8 cellular contexts compared by ENCODE assay signal in the genomic region with DNA sequence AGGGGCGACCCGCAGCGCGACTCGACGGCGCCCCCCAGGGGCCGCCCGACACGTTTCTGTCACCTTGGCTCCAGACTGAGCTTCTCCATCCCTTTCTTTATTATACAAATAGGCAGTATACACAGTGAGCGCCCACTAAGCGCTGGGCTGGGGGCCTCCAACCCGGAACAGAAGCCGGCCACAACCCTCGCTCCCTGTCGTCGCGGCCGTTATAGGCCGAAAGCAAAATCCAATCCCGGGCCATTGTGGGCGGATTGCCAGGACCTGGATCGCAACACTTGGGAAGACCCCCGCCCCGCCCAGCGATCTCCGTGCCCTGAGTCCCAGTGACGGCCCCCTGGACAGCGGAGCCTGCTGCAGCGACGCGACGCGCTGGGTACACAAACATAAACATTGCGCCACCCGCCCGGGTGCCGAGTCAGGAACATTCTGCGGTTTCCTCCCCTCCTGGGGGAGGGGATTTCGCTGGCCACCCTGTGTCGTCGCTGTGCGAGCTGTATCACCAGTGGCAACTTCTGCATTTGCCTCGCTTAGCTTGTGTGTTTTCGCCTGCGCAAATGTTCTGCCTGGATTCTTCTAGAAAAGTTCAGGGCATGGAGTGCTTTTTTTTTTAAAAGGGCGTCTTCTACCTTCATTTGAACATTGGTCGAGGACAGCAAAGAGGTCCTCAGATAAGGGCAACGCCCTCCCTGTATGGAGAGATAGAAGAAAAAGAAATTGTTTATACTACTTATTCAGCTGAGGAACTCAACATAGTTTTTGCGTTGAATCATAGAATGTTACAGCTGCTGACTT. TPM values are rescaled to one million over a fixed set of nuclear protein-coding genes. Genes with fewer than 3 reads are reported as not detected.
A peak's percentile ranks its signal among the peaks of the same experiment; 100 is the strongest.
DNase-seq lines count a peak whose midpoint lies in the region; ATAC-seq and TF ChIP-seq lines count a peak whose summit lies in the region.

No MANE protein-coding gene starts in this region.

- DNase-seq in AG20443 (ENCODE audit: low spot score) (peak; percentile 80), HS-27A (ENCODE audit: low read depth) (peak; percentile 79), RKO (ENCODE audit: low spot score) (peak; percentile 73), fibroblast of mammary gland (ENCODE audit: low read depth) (peak; percentile 96), natural killer cell (peak; percentile 89)
- DNase-seq in activated T-helper 1 cell treated with anti-CD3 and anti-CD28 coated beads, Interleukin-12 subunit alpha, Interleukin-12 subunit beta, Interleukin-2, Interleukin-4 antibody, amounts not matched to agents 30 ng/mL and 10 ng/mL and 1 ng/mL, durations not matched to agents 14 hours and 24 hours and 36 hours (ENCODE audit: low spot score): peak; percentile 79
- peak; percentile 78 to 92 (median 86) for DNase-seq in stimulated activated naive CD4-positive, alpha-beta T cell (lab: John Stamatoyannopoulos, UW)

- H3K4me3 Mint-ChIP-seq in activated T-helper 1 cell treated with anti-CD3 and anti-CD28 coated beads, Interleukin-12 subunit alpha, Interleukin-12 subunit beta, Interleukin-2, Interleukin-4 antibody, amounts not matched to agents 30 ng/mL and 10 ng/mL and 1 ng/mL, durations not matched to agents 14 hours and 24 hours and 36 hours: peak overlapping the region; percentile 87
- H3K4me3 Mint-ChIP-seq in natural killer cell: peak overlapping the region; percentile 96

- H3K4me3 ChIP-seq in fibroblast of mammary gland (ENCODE audit: control insufficient read depth, low read depth, low read length): peak overlapping the region; percentile 39

- H3K27ac Mint-ChIP-seq in activated T-helper 1 cell treated with anti-CD3 and anti-CD28 coated beads, Interleukin-12 subunit alpha, Interleukin-12 subunit beta, Interleukin-2, Interleukin-4 antibody, amounts not matched to agents 30 ng/mL and 10 ng/mL and 1 ng/mL, durations not matched to agents 14 hours and 24 hours and 36 hours: peak overlapping the region; percentile 98
- peak overlapping the region; percentile 98 to 99 for H3K27ac Mint-ChIP-seq in natural killer cell

- TF ChIP-seq CTCF in fibroblast of mammary gland (conservative IDR thresholded peaks at IDR 0.05; ENCODE audit: control insufficient read depth, insufficient read depth, low read depth, low read length): peak; percentile 58
- TF ChIP-seq CTCF in natural killer cell (IDR thresholded peaks at IDR 0.05): peak; percentile 87

- intact Hi-C loops in activated T-helper 1 cell treated with anti-CD3 and anti-CD28 coated beads, Interleukin-12 subunit alpha, Interleukin-12 subunit beta, Interleukin-2, Interleukin-4 antibody, amounts not matched to agents 30 ng/mL and 10 ng/mL and 1 ng/mL, durations not matched to agents 14 hours and 24 hours and 36 hours (cut with micrococcal nuclease): loop anchor here (1.0 to 10.0 kb wide), 4 partner anchors 35 to 1112 kb away; partner anchors contain the start of gene CPEB4
- intact Hi-C loops in natural killer cell (cut with micrococcal nuclease): loop anchor here (1.0 to 2.0 kb wide), 6 partner anchors 35 to 284 kb away; partner anchors contain the start of gene CREBRF

- H3K9me3 Mint-ChIP-seq in activated T-helper 1 cell treated with anti-CD3 and anti-CD28 coated beads, Interleukin-12 subunit alpha, Interleukin-12 subunit beta, Interleukin-2, Interleukin-4 antibody, amounts not matched to agents 30 ng/mL and 10 ng/mL and 1 ng/mL, durations not matched to agents 14 hours and 24 hours and 36 hours: no peaks in the 10 kb centered on the region
- H3K9me3 Mint-ChIP-seq in natural killer cell: no peaks in the 10 kb centered on the region

- peaks cover 19% of the 10 kb centered on the region for H3K36me3 Mint-ChIP-seq in activated T-helper 1 cell treated with anti-CD3 and anti-CD28 coated beads, Interleukin-12 subunit alpha, Interleukin-12 subunit beta, Interleukin-2, Interleukin-4 antibody, amounts not matched to agents 30 ng/mL and 10 ng/mL and 1 ng/mL, durations not matched to agents 14 hours and 24 hours and 36 hours (ENCODE audit: low read depth)
- H3K36me3 Mint-ChIP-seq in natural killer cell: peaks cover 12% of the 10 kb centered on the region

- peaks cover 65% of the 10 kb centered on the region for H3K4me1 Mint-ChIP-seq in activated T-helper 1 cell treated with anti-CD3 and anti-CD28 coated beads, Interleukin-12 subunit alpha, Interleukin-12 subunit beta, Interleukin-2, Interleukin-4 antibody, amounts not matched to agents 30 ng/mL and 10 ng/mL and 1 ng/mL, durations not matched to agents 14 hours and 24 hours and 36 hours (ENCODE audit: low read depth)
- peaks cover 57 to 87% of the 10 kb centered on the region in 2 donors for H3K4me1 Mint-ChIP-seq in natural killer cell

- H3K27me3 Mint-ChIP-seq in activated T-helper 1 cell treated with anti-CD3 and anti-CD28 coated beads, Interleukin-12 subunit alpha, Interleukin-12 subunit beta, Interleukin-2, Interleukin-4 antibody, amounts not matched to agents 30 ng/mL and 10 ng/mL and 1 ng/mL, durations not matched to agents 14 hours and 24 hours and 36 hours (ENCODE audit: insufficient read depth): no peaks in the 10 kb centered on the region
- no peaks in the 10 kb centered on the region for H3K27me3 Mint-ChIP-seq in natural killer cell (ENCODE audit: low read depth in 2 of 2)

- ATAC-seq in natural killer cell: peak; percentile 44 to 70 (median 60)

- peak; percentile 48 for TF ChIP-seq POLR2A in GM19193 (IDR thresholded peaks at IDR 0.05; ENCODE audit: extremely low read depth, insufficient read depth, insufficient read length)

RNA-seq across cellular contexts. Expression of gene DUSP1, which starts 1.3 kb away (rescaled TPM):
- 11.9 and 12.5 TPM in 2 replicates for total RNA-seq in activated T-helper 1 cell treated with anti-CD3 and anti-CD28 coated beads, Interleukin-12 subunit alpha, Interleukin-12 subunit beta, Interleukin-2, Interleukin-4 antibody, amounts not matched to agents 30 ng/mL and 10 ng/mL and 1 ng/mL, durations not matched to agents 14 hours and 24 hours and 36 hours
- total RNA-seq in natural killer cell: 1,000 to 10,000 TPM; 1,579 to 2,725 (median 2,168) TPM

Comparison
In these comparisons a context has a peak if more than half of its experiments do, and no peak if none do; other contexts are left out.
1. Peak in every context shown above with its lines: DNase-seq, ATAC-seq and H3K4me3 ChIP-seq.
2. RNA of gene DUSP1, which starts 1.3 kb away (total RNA-seq): 1,579 to 2,725 TPM in natural killer cell; 11.9 to 12.5 TPM in activated T-helper 1 cell treated with anti-CD3 and anti-CD28 coated beads, Interleukin-12 subunit alpha, Interleukin-12 subunit beta, Interleukin-2, Interleukin-4 antibody, amounts not matched to agents 30 ng/mL and 10 ng/mL and 1 ng/mL, durations not matched to agents 14 hours and 24 hours and 36 hours; every median in the first group is over 100 times any median in the second.